18 cellular contexts compared by ENCODE assay signal in genomic region chr22:48313156-48313555, GRCh38.
"Had no signal": no experiment of that assay in that cellular context is flagged by ENCODE, and none has a peak within 500 bp of the region (broad histone marks: within the 10 kb centered on the region; RNA-seq: fewer than 3 reads in every experiment).

No MANE protein-coding gene starts in this region.

- DNase-seq: IMR-90, Karpas-422, KG1, MG63, NCI-H1092, NCI-H1105 treated with DMSO at 0.1 percent for 48 hours, NCI-H1417 treated with DMSO at 0.1 percent for 48 hours, NCI-H146, NCI-H187 treated with DMSO at 0.1 percent for 48 hours, NCI-H2029 treated with DMSO at 0.1 percent for 48 hours, NCI-H2171 treated with DMSO at 0.1 percent for 48 hours, NCI-H345, NCI-H526 treated with DMSO at 0.1 percent for 48 hours, NCI-H748 treated with DMSO at 0.1 percent for 48 hours, Right ventricle myocardium superior, RPMI8226, SIG-M5 had no signal

- ATAC-seq: HepG2 had no signal
